Comparison of ENCODE assay signal across 27 cellular contexts in genomic region chr6:133587396-133587795, GRCh38.
"Had no signal": no experiment of that assay in that cellular context is flagged by ENCODE, and none has a peak within 500 bp of the region (broad histone marks: within the 10 kb centered on the region; RNA-seq: fewer than 3 reads in every experiment).

No MANE protein-coding gene starts in this region.

- DNase-seq: effector CD8-positive, alpha-beta T cell; endodermal cell; heart left ventricle; kidney; left lung; mesendoderm; midbrain; naive thymus-derived CD4-positive, alpha-beta T cell; nephron progenitor cell; nucleus accumbens; ovary; right lobe of liver; stimulated activated CD4-positive, alpha-beta T cell treated with anti-CD3 and anti-CD28 coated beads, Interleukin-12 subunit alpha, Interleukin-12 subunit beta, amount 100 ng/mL, for 4 hours; stimulated activated CD4-positive, alpha-beta T cell treated with anti-CD3 and anti-CD28 coated beads, Interleukin-2, amount 100 ng/mL, for 24 hours; stimulated activated CD4-positive, alpha-beta T cell treated with anti-CD3 and anti-CD28 coated beads, Interleukin-4, amount 100 ng/mL, for 24 hours; stimulated activated naive CD4-positive, alpha-beta T cell treated with Interleukin-2 at 50 U/mL for 16 hours; stomach; thyroid gland; trophoblast cell had no signal

- H3K4me2 ChIP-seq: hepatocyte had no signal

- H3K27ac Mint-ChIP-seq: endodermal cell; naive thymus-derived CD4-positive, alpha-beta T cell; nephron progenitor cell; stimulated activated effector memory CD8-positive, alpha-beta T cell treated with anti-CD3 and anti-CD28 coated beads, Interleukin-12 subunit alpha, Interleukin-12 subunit beta, amount 100 ng/mL, for 72 hours had no signal

- H3K27me3 ChIP-seq: esophagus muscularis mucosa, gastroesophageal sphincter, heart left ventricle, hepatocyte, left lung, ovary, right lobe of liver, stomach, thyroid gland, vagina had no signal

- H3K4me3 Mint-ChIP-seq: endodermal cell; naive thymus-derived CD4-positive, alpha-beta T cell; nephron progenitor cell; stimulated activated effector memory CD8-positive, alpha-beta T cell treated with anti-CD3 and anti-CD28 coated beads, Interleukin-12 subunit alpha, Interleukin-12 subunit beta, amount 100 ng/mL, for 72 hours had no signal

- H3K9me3 ChIP-seq: esophagus muscularis mucosa, gastroesophageal sphincter, left lung, ovary, right lobe of liver, stomach, thyroid gland, vagina had no signal

- H3K4me1 Mint-ChIP-seq: naive thymus-derived CD4-positive, alpha-beta T cell; stimulated activated effector memory CD8-positive, alpha-beta T cell treated with anti-CD3 and anti-CD28 coated beads, Interleukin-12 subunit alpha, Interleukin-12 subunit beta, amount 100 ng/mL, for 72 hours had no signal

- H3K9me3 Mint-ChIP-seq: endodermal cell; stimulated activated effector memory CD8-positive, alpha-beta T cell treated with anti-CD3 and anti-CD28 coated beads, Interleukin-12 subunit alpha, Interleukin-12 subunit beta, amount 100 ng/mL, for 72 hours had no signal

- FAIRE-seq: colon, endothelial cell of umbilical vein, kidney had no signal

- H2AFZ ChIP-seq: hepatocyte had no signal

- H3K79me2 ChIP-seq: hepatocyte had no signal

- H3K4me3 ChIP-seq: esophagus muscularis mucosa, gastroesophageal sphincter, heart left ventricle, hepatocyte, left lung, ovary, right lobe of liver, smooth muscle cell, stomach, thyroid gland, vagina had no signal

- ATAC-seq: gastroesophageal sphincter; heart left ventricle; left lung; naive thymus-derived CD4-positive, alpha-beta T cell; right lobe of liver; stimulated activated effector memory CD8-positive, alpha-beta T cell treated with anti-CD3 and anti-CD28 coated beads, Interleukin-12 subunit alpha, Interleukin-12 subunit beta, amount 100 ng/mL, for 72 hours had no signal

- H3K36me3 ChIP-seq: esophagus muscularis mucosa, gastroesophageal sphincter, heart left ventricle, left lung, ovary, right lobe of liver, stomach, thyroid gland, vagina had no signal

- H3K4me1 ChIP-seq: esophagus muscularis mucosa, gastroesophageal sphincter, heart left ventricle, left lung, right lobe of liver, stomach, thyroid gland, vagina had no signal

- H3K27ac ChIP-seq: esophagus muscularis mucosa, gastroesophageal sphincter, heart left ventricle, hepatocyte, left lung, ovary, right lobe of liver, stomach, thyroid gland, vagina had no signal

- H3K36me3 Mint-ChIP-seq: naive thymus-derived CD4-positive, alpha-beta T cell; stimulated activated effector memory CD8-positive, alpha-beta T cell treated with anti-CD3 and anti-CD28 coated beads, Interleukin-12 subunit alpha, Interleukin-12 subunit beta, amount 100 ng/mL, for 72 hours had no signal
